2 cellular contexts compared by ENCODE assay signal in genomic region chr16:3961449-3961849, GRCh38.
TF ChIP-seq lines count a peak whose summit lies in the region.

No MANE protein-coding gene starts in this region.

TF ChIP-seq in IMR-90, 13 proteins besides CTCF, POLR2A, EP300 and RAD21:
- no peak for TF ChIP-seq RFX5 (IDR thresholded peaks at IDR 0.05; ENCODE audit: low read depth, low read length)
- TF ChIP-seq MXI1 (IDR thresholded peaks at IDR 0.05; ENCODE audit: borderline replicate concordance, low read depth, low read length), result no peak
- TF ChIP-seq USF2 (IDR thresholded peaks at IDR 0.05; ENCODE audit: low read depth, low read length), result no peak
- TF ChIP-seq RCOR1 (IDR thresholded peaks at IDR 0.05; ENCODE audit: insufficient replicate concordance, low read length), result no peak
- no peak for TF ChIP-seq ELK1 (IDR thresholded peaks at IDR 0.05; ENCODE audit: borderline replicate concordance, low read depth, low read length)
- TF ChIP-seq CEBPB (IDR thresholded peaks at IDR 0.05; ENCODE audit: low read depth, low read length), result no peak
TF ChIP-seq in IMR-90: peak in this region for 0.

TF ChIP-seq in SK-N-SH, 30 proteins besides CTCF, POLR2A, EP300 and RAD21:
- TF ChIP-seq PBX3 (IDR thresholded peaks at IDR 0.05) (no peak), TAF1 (IDR thresholded peaks at IDR 0.05; ENCODE audit: borderline replicate concordance, low read depth, low read length) (no peak), FOSL2 (IDR thresholded peaks at IDR 0.05; ENCODE audit: borderline replicate concordance, low read depth) (no peak), ZBTB33 (IDR thresholded peaks at IDR 0.05; ENCODE audit: borderline replicate concordance, low read depth) (no peak), MAX (IDR thresholded peaks at IDR 0.05; ENCODE audit: low read depth) (no peak), GATA2 (CRISPR knock-in tag; IDR thresholded peaks at IDR 0.05) (no peak), GABPA (IDR thresholded peaks at IDR 0.05; ENCODE audit: low read depth) (no peak)
TF ChIP-seq in SK-N-SH: peak in this region for 0.
